15 cellular contexts compared by ENCODE assay signal in genomic region chr5:177523711-177524538, GRCh38.
"Had no signal": no experiment of that assay in that cellular context is flagged by ENCODE, and none has a peak within 500 bp of the region (broad histone marks: within the 10 kb centered on the region; RNA-seq: fewer than 3 reads in every experiment).

No MANE protein-coding gene starts in this region.

- H3K27me3 ChIP-seq: ascending aorta, heart right ventricle, pancreas, tibial nerve, uterus had no signal

- H3K27ac Mint-ChIP-seq: activated CD8-positive, alpha-beta T cell treated with anti-CD3 and anti-CD28 coated beads for 36 hours; natural killer cell; stimulated activated naive CD8-positive, alpha-beta T cell treated with anti-CD3 and anti-CD28 coated beads, Interleukin-15, Interleukin-2, amounts not matched to agents 100 ng/mL and 50 ng/mL, for 24 hours had no signal

- H3K9me3 ChIP-seq: ascending aorta, heart right ventricle, lower lobe of right lung, pancreas, tibial nerve, uterus had no signal

- H3K4me3 Mint-ChIP-seq: activated CD8-positive, alpha-beta T cell treated with anti-CD3 and anti-CD28 coated beads for 36 hours; natural killer cell; stimulated activated naive CD8-positive, alpha-beta T cell treated with anti-CD3 and anti-CD28 coated beads, Interleukin-15, Interleukin-2, amounts not matched to agents 100 ng/mL and 50 ng/mL, for 24 hours had no signal

- H3K9me3 Mint-ChIP-seq: activated CD8-positive, alpha-beta T cell treated with anti-CD3 and anti-CD28 coated beads for 36 hours; natural killer cell; stimulated activated naive CD8-positive, alpha-beta T cell treated with anti-CD3 and anti-CD28 coated beads, Interleukin-15, Interleukin-2, amounts not matched to agents 100 ng/mL and 50 ng/mL, for 24 hours had no signal

- H3K36me3 ChIP-seq: uterus had no signal

- ATAC-seq: activated CD8-positive, alpha-beta T cell treated with anti-CD3 and anti-CD28 coated beads for 36 hours; esophagus mucosa; lower lobe of right lung; natural killer cell; pancreas had no signal

- H3K27ac ChIP-seq: ascending aorta, lower lobe of right lung, pancreas, tibial nerve, uterus had no signal

- DNase-seq: activated CD4-positive, alpha-beta T cell treated with anti-CD3 and anti-CD28 coated beads for 4 hours; activated CD8-positive, alpha-beta T cell treated with anti-CD3 and anti-CD28 coated beads for 36 hours; activated effector memory CD4-positive, alpha-beta T cell treated with Interleukin-2 at 50 U/mL for 16 hours; activated naive CD4-positive, alpha-beta T cell treated with anti-CD3 and anti-CD28 coated beads, Interleukin-2, amount 50 U/mL, for 16 hours; activated T-cell treated with anti-CD3 and anti-CD28 coated beads, Interleukin-2, amount 50 U/mL, for 48 hours; effector CD4-positive, alpha-beta T cell; heart right ventricle; lower lobe of right lung; natural killer cell; uterus had no signal

- H3K36me3 Mint-ChIP-seq: natural killer cell had no signal

- H3K4me3 ChIP-seq: ascending aorta, heart right ventricle, lower lobe of right lung, pancreas, tibial nerve, uterus had no signal

- H3K27me3 Mint-ChIP-seq: activated CD8-positive, alpha-beta T cell treated with anti-CD3 and anti-CD28 coated beads for 36 hours; stimulated activated naive CD8-positive, alpha-beta T cell treated with anti-CD3 and anti-CD28 coated beads, Interleukin-15, Interleukin-2, amounts not matched to agents 100 ng/mL and 50 ng/mL, for 24 hours had no signal

- H3K4me1 ChIP-seq: ascending aorta, lower lobe of right lung, pancreas, uterus had no signal
